8 cellular contexts compared by ENCODE assay signal in genomic region chr2:75053484-75054112, GRCh38.
DNase-seq lines count a peak whose midpoint lies in the region; ATAC-seq and TF ChIP-seq lines count a peak whose summit lies in the region.

No MANE protein-coding gene starts in this region.

- intact Hi-C loops in breast epithelium (cut with DNase I; ENCODE audit: low total_unique reads), result no loop called here

- no peaks in the 10 kb centered on the region for H3K79me2 ChIP-seq in neural cell (replicated peaks; ENCODE audit: insufficient read depth, low read length)

- H3K27me3 ChIP-seq in breast epithelium (no peaks in the 10 kb centered on the region), neural cell (ENCODE audit: insufficient read depth, low read depth, low read length) (no peaks in the 10 kb centered on the region)

- TF ChIP-seq CTCF in breast epithelium (IDR thresholded peaks at IDR 0.05) (peak in 2 of 3 donors; percentile 52 to 59), neural cell (IDR thresholded peaks at IDR 0.05; ENCODE audit: poor library complexity, severe bottlenecking) (peak; percentile 70)

- H3K4me3 ChIP-seq in breast epithelium (no peak overlapping the region), neural cell (ENCODE audit: low read length) (no peak overlapping the region)

- peak; percentile 73 for TF ChIP-seq RAD21 in neural cell (conservative IDR thresholded peaks at IDR 0.05)

- no peaks in the 10 kb centered on the region for H4K20me1 ChIP-seq in neural cell (ENCODE audit: insufficient read depth)

- ATAC-seq in GM18907 (IDR thresholded peaks at IDR 0.05; ENCODE audit: unreplicated experiment), result peak; percentile 68
- peak; percentile 74 for ATAC-seq in HG03045 (IDR thresholded peaks at IDR 0.05; ENCODE audit: unreplicated experiment)
- no peak for ATAC-seq in HG02970 (IDR thresholded peaks at IDR 0.05; ENCODE audit: low FRiP score, unreplicated experiment)

- H2AFZ ChIP-seq in neural cell (ENCODE audit: low read depth, low read length), result no peak overlapping the region

- no peak overlapping the region for H3K4me2 ChIP-seq in neural cell (ENCODE audit: low read length)

- H3K36me3 ChIP-seq in breast epithelium (no peaks in the 10 kb centered on the region), neural cell (ENCODE audit: insufficient read depth, low read length) (no peaks in the 10 kb centered on the region)

- H3K9ac ChIP-seq in neural cell (ENCODE audit: low read length), result no peak overlapping the region

- no peaks in the 10 kb centered on the region for H3K9me2 ChIP-seq in neural cell (ENCODE audit: insufficient read depth, low read length)

- no peak overlapping the region for H3K27ac ChIP-seq in breast epithelium
- H3K27ac ChIP-seq in neural cell (ENCODE audit: low read length), result no peak overlapping the region

- DNase-seq in DMS153 (lab: John Stamatoyannopoulos, UW), result peak; percentile 64
- peak; percentile 44 for DNase-seq in NCI-H345 treated with DMSO at 0.1 percent for 48 hours (lab: John Stamatoyannopoulos, UW; ENCODE audit: unreplicated experiment)
- DNase-seq in breast epithelium (ENCODE audit: low spot score in 2 of 2), result no peak
- DNase-seq in activated T-cell treated with anti-CD3 and anti-CD28 coated beads, Interleukin-2, amount 50 U/mL, for 48 hours, result no peak

- TF ChIP-seq EP300 in neural cell (conservative IDR thresholded peaks at IDR 0.05; ENCODE audit: poor library complexity, severe bottlenecking), result no peak

- H3K9me3 ChIP-seq in breast epithelium, result no peaks in the 10 kb centered on the region
- no peaks in the 10 kb centered on the region for H3K9me3 ChIP-seq in neural cell (ENCODE audit: low read length)

- TF ChIP-seq POLR2A in breast epithelium (IDR thresholded peaks at IDR 0.05), result no peak

- no peaks in the 10 kb centered on the region for H3F3A ChIP-seq in neural cell (ENCODE audit: insufficient read depth, low read length, poor library complexity, severe bottlenecking)

- no peaks in the 10 kb centered on the region for H3K4me1 ChIP-seq in breast epithelium

TF ChIP-seq in neural cell, 6 proteins besides CTCF, POLR2A, EP300 and RAD21:
- peak; percentile 76 for TF ChIP-seq SMC3 (conservative IDR thresholded peaks at IDR 0.05; ENCODE audit: poor library complexity)
- TF ChIP-seq, protein P1, sequence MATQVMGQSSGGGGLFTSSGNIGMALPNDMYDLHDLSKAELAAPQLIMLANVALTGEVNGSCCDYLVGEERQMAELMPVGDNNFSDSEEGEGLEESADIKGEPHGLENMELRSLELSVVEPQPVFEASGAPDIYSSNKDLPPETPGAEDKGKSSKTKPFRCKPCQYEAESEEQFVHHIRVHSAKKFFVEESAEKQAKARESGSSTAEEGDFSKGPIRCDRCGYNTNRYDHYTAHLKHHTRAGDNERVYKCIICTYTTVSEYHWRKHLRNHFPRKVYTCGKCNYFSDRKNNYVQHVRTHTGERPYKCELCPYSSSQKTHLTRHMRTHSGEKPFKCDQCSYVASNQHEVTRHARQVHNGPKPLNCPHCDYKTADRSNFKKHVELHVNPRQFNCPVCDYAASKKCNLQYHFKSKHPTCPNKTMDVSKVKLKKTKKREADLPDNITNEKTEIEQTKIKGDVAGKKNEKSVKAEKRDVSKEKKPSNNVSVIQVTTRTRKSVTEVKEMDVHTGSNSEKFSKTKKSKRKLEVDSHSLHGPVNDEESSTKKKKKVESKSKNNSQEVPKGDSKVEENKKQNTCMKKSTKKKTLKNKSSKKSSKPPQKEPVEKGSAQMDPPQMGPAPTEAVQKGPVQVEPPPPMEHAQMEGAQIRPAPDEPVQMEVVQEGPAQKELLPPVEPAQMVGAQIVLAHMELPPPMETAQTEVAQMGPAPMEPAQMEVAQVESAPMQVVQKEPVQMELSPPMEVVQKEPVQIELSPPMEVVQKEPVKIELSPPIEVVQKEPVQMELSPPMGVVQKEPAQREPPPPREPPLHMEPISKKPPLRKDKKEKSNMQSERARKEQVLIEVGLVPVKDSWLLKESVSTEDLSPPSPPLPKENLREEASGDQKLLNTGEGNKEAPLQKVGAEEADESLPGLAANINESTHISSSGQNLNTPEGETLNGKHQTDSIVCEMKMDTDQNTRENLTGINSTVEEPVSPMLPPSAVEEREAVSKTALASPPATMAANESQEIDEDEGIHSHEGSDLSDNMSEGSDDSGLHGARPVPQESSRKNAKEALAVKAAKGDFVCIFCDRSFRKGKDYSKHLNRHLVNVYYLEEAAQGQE (IDR thresholded peaks at IDR 0.05; ENCODE audit: borderline replicate concordance), result no peak

Comparison
In these comparisons a context has a peak if more than half of its experiments do, and no peak if none do; other contexts are left out.
1. DNase-seq: peak in DMS153 (single experiment) and NCI-H345 treated with DMSO at 0.1 percent for 48 hours (single experiment); none in breast epithelium (0 of 2) and activated T-cell treated with anti-CD3 and anti-CD28 coated beads, Interleukin-2, amount 50 U/mL, for 48 hours (0 of 2).